1 cellular context compared by ENCODE assay signal in the genomic region with DNA sequence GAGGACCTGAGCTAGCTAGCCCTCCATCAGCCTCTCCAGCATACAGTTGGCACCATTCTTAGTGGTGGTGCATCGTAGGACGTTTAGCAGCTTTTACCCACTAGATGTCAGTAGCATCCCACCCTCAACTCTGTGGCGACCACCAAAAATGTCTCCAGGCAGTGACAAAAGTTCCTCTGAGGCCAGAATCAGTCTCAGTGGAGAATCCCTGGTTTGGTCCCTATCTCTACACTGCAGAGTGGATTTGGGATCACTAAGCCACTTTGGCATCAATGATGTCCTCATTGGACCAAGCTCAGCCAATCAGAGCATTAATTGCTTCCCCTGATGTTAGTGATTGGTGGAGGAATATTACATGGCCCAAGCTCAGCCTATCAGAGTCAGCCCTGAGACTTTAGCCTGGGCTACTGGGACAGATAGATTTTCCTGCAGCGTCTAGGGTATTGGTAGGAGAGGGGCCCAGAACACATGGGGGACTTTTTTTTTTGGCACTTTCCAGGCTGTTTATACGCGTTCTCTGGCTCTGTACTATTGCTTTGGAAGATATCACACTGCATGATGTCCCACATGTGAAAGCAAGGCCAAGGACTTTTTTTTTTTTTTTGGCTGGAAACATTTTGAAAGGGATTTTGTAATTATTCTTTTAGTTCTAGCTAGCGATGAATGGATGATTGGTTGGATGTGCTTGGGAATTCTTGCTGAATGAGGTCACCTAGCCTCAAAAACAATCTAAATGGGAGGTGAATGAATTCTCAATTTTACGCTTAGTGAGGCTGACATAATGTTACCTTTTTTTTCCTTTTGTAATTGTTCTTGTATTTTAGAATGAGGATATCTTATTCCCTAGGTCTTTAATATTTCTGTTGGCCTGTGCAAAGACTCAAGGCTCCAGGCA.
TF ChIP-seq lines count a peak whose summit lies in the region.

No MANE protein-coding gene starts in this region.

TF ChIP-seq in HepG2, 621 proteins besides CTCF, POLR2A, EP300 and RAD21:
- TF ChIP-seq ZNF138 (CRISPR knock-in tag; IDR thresholded peaks at IDR 0.05; ENCODE audit: low read depth) (no peak), SYNCRIP (IDR thresholded peaks at IDR 0.05; ENCODE audit: insufficient read depth, low read depth, low read length) (no peak), ARID2 (CRISPR knock-in tag; IDR thresholded peaks at IDR 0.05; ENCODE audit: borderline replicate concordance) (no peak), SOX5 (CRISPR knock-in tag; IDR thresholded peaks at IDR 0.05; ENCODE audit: borderline replicate concordance) (no peak), NFYC (CRISPR knock-in tag; IDR thresholded peaks at IDR 0.05) (peak; percentile 73), FOXJ3 (CRISPR knock-in tag; IDR thresholded peaks at IDR 0.05; ENCODE audit: borderline replicate concordance) (no peak), NFYB (CRISPR knock-in tag; IDR thresholded peaks at IDR 0.05) (peak; percentile 78), SMC3 (IDR thresholded peaks at IDR 0.05; ENCODE audit: low read length) (peak; percentile 36; the same call in 1 of the 2 replicates), ZKSCAN8 (CRISPR knock-in tag; IDR thresholded peaks at IDR 0.05; ENCODE audit: borderline replicate concordance) (peak; percentile 75; the same call in 1 of the 2 replicates), STAG1 (CRISPR knock-in tag; IDR thresholded peaks at IDR 0.05) (peak; percentile 74), CBFB (CRISPR knock-in tag; IDR thresholded peaks at IDR 0.05) (no peak), LCORL (IDR thresholded peaks at IDR 0.05) (no peak), LCORL (CRISPR knock-in tag; IDR thresholded peaks at IDR 0.05) (no peak), WIZ (CRISPR knock-in tag; IDR thresholded peaks at IDR 0.05) (no peak)
- TF ChIP-seq, protein P1, sequence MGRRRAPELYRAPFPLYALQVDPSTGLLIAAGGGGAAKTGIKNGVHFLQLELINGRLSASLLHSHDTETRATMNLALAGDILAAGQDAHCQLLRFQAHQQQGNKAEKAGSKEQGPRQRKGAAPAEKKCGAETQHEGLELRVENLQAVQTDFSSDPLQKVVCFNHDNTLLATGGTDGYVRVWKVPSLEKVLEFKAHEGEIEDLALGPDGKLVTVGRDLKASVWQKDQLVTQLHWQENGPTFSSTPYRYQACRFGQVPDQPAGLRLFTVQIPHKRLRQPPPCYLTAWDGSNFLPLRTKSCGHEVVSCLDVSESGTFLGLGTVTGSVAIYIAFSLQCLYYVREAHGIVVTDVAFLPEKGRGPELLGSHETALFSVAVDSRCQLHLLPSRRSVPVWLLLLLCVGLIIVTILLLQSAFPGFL (CRISPR knock-in tag; IDR thresholded peaks at IDR 0.05), result no peak
- TF ChIP-seq, protein P2, sequence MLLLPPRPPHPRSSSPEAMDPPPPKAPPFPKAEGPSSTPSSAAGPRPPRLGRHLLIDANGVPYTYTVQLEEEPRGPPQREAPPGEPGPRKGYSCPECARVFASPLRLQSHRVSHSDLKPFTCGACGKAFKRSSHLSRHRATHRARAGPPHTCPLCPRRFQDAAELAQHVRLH (CRISPR knock-in tag; IDR thresholded peaks at IDR 0.05; ENCODE audit: borderline replicate concordance, low read depth), result no peak
- TF ChIP-seq, protein P3, sequence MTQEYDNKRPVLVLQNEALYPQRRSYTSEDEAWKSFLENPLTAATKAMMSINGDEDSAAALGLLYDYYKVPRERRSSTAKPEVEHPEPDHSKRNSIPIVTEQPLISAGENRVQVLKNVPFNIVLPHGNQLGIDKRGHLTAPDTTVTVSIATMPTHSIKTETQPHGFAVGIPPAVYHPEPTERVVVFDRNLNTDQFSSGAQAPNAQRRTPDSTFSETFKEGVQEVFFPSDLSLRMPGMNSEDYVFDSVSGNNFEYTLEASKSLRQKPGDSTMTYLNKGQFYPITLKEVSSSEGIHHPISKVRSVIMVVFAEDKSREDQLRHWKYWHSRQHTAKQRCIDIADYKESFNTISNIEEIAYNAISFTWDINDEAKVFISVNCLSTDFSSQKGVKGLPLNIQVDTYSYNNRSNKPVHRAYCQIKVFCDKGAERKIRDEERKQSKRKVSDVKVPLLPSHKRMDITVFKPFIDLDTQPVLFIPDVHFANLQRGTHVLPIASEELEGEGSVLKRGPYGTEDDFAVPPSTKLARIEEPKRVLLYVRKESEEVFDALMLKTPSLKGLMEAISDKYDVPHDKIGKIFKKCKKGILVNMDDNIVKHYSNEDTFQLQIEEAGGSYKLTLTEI (CRISPR knock-in tag; conservative IDR thresholded peaks at IDR 0.05), result no peak
- TF ChIP-seq, protein P4, sequence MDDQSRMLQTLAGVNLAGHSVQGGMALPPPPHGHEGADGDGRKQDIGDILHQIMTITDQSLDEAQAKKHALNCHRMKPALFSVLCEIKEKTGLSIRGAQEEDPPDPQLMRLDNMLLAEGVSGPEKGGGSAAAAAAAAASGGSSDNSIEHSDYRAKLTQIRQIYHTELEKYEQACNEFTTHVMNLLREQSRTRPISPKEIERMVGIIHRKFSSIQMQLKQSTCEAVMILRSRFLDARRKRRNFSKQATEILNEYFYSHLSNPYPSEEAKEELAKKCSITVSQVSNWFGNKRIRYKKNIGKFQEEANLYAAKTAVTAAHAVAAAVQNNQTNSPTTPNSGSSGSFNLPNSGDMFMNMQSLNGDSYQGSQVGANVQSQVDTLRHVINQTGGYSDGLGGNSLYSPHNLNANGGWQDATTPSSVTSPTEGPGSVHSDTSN (CRISPR knock-in tag; IDR thresholded peaks at IDR 0.05; ENCODE audit: borderline replicate concordance), result no peak
- TF ChIP-seq, protein P5, sequence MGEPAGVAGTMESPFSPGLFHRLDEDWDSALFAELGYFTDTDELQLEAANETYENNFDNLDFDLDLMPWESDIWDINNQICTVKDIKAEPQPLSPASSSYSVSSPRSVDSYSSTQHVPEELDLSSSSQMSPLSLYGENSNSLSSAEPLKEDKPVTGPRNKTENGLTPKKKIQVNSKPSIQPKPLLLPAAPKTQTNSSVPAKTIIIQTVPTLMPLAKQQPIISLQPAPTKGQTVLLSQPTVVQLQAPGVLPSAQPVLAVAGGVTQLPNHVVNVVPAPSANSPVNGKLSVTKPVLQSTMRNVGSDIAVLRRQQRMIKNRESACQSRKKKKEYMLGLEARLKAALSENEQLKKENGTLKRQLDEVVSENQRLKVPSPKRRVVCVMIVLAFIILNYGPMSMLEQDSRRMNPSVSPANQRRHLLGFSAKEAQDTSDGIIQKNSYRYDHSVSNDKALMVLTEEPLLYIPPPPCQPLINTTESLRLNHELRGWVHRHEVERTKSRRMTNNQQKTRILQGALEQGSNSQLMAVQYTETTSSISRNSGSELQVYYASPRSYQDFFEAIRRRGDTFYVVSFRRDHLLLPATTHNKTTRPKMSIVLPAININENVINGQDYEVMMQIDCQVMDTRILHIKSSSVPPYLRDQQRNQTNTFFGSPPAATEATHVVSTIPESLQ (CRISPR knock-in tag; conservative IDR thresholded peaks at IDR 0.05), result no peak
